Comparison of ENCODE assay signal across 32 cellular contexts in genomic region chr11:134376150-134376921, GRCh38. TPM values are rescaled to one million over a fixed set of nuclear protein-coding genes. Genes with fewer than 3 reads are reported as not detected.
"Had no signal": no experiment of that assay in that cellular context is flagged by ENCODE, and none has a peak within 500 bp of the region (broad histone marks: within the 10 kb centered on the region; RNA-seq: fewer than 3 reads in every experiment).

No MANE protein-coding gene starts in this region.

- FAIRE-seq: keratinocyte had no signal

- ATAC-seq: esophagus mucosa, left colon, natural killer cell, right cardiac atrium had no signal

- H3K4me1 Mint-ChIP-seq: activated CD4-positive, alpha-beta T cell treated with anti-CD3 and anti-CD28 coated beads, Interleukin-2, amount 10 ng/mL, durations not matched to agents 24 days and 14 days; activated naive CD8-positive, alpha-beta T cell treated with anti-CD3 and anti-CD28 coated beads for 36 hours; neural progenitor cell had no signal

- H3K9me3 ChIP-seq: adrenal gland, ascending aorta, uterus had no signal

- H3K9me3 Mint-ChIP-seq: activated CD4-positive, alpha-beta memory T cell treated with anti-CD3 and anti-CD28 coated beads for 36 hours; activated CD4-positive, alpha-beta T cell treated with anti-CD3 and anti-CD28 coated beads, Interleukin-2, amount 10 ng/mL, durations not matched to agents 24 days and 14 days; activated naive CD4-positive, alpha-beta T cell treated with anti-CD3 and anti-CD28 coated beads for 36 hours; activated naive CD8-positive, alpha-beta T cell treated with anti-CD3 and anti-CD28 coated beads for 36 hours; activated T-helper 1 cell treated with anti-CD3 and anti-CD28 coated beads, Interleukin-12 subunit alpha, Interleukin-12 subunit beta, Interleukin-2, Interleukin-4 antibody, amounts not matched to agents 30 ng/mL and 10 ng/mL and 1 ng/mL, durations not matched to agents 14 hours and 24 hours and 36 hours; brain; dendritic cell treated with granulocyte-macrophage colony-stimulating factor and Interleukin-4, amounts not matched to agents 40 ng/mL and 50 ng/mL, for 4 days; endodermal cell; natural killer cell; neural progenitor cell; T-helper 1 cell treated with Interleukin-12 subunit alpha and Interleukin-12 subunit beta and Interleukin-4 antibody, amounts not matched to agents 30 μg/mL and 1 μg/mL, for 36 hours had no signal

- H3K27ac Mint-ChIP-seq: activated CD4-positive, alpha-beta memory T cell treated with anti-CD3 and anti-CD28 coated beads for 36 hours; activated CD4-positive, alpha-beta T cell treated with anti-CD3 and anti-CD28 coated beads, Interleukin-2, amount 10 ng/mL, durations not matched to agents 24 days and 14 days; activated naive CD4-positive, alpha-beta T cell treated with anti-CD3 and anti-CD28 coated beads for 36 hours; activated naive CD8-positive, alpha-beta T cell treated with anti-CD3 and anti-CD28 coated beads for 36 hours; activated T-helper 1 cell treated with anti-CD3 and anti-CD28 coated beads, Interleukin-12 subunit alpha, Interleukin-12 subunit beta, Interleukin-2, Interleukin-4 antibody, amounts not matched to agents 30 ng/mL and 10 ng/mL and 1 ng/mL, durations not matched to agents 14 hours and 24 hours and 36 hours; dendritic cell treated with granulocyte-macrophage colony-stimulating factor and Interleukin-4, amounts not matched to agents 40 ng/mL and 50 ng/mL, for 4 days; endodermal cell; natural killer cell; neural progenitor cell; T-helper 1 cell treated with Interleukin-12 subunit alpha and Interleukin-12 subunit beta and Interleukin-4 antibody, amounts not matched to agents 30 μg/mL and 1 μg/mL, for 36 hours had no signal

- H3K27ac ChIP-seq: adrenal gland, ascending aorta, cardiac muscle cell, neural progenitor cell, uterus, WERI-Rb-1 had no signal

- H3K4me2 ChIP-seq: neural progenitor cell had no signal

- H3K4me1 ChIP-seq: adrenal gland, ascending aorta, neural progenitor cell, uterus had no signal

- H3K36me3 Mint-ChIP-seq: activated CD4-positive, alpha-beta memory T cell treated with anti-CD3 and anti-CD28 coated beads for 36 hours; activated naive CD8-positive, alpha-beta T cell treated with anti-CD3 and anti-CD28 coated beads for 36 hours; natural killer cell had no signal

- H3K4me3 ChIP-seq: adrenal gland, ascending aorta, cardiac muscle cell, neural progenitor cell, uterus had no signal

- H3K27me3 Mint-ChIP-seq: activated CD4-positive, alpha-beta memory T cell treated with anti-CD3 and anti-CD28 coated beads for 36 hours; activated CD4-positive, alpha-beta T cell treated with anti-CD3 and anti-CD28 coated beads, Interleukin-2, amount 10 ng/mL, durations not matched to agents 24 days and 14 days; activated naive CD8-positive, alpha-beta T cell treated with anti-CD3 and anti-CD28 coated beads for 36 hours; brain; dendritic cell treated with granulocyte-macrophage colony-stimulating factor and Interleukin-4, amounts not matched to agents 40 ng/mL and 50 ng/mL, for 4 days had no signal

- DNase-seq: activated CD4-positive, alpha-beta memory T cell treated with anti-CD3 and anti-CD28 coated beads for 36 hours; activated CD4-positive, alpha-beta T cell treated with anti-CD3 and anti-CD28 coated beads, Interleukin-2, amount 10 ng/mL, durations not matched to agents 24 days and 14 days; activated CD4-positive, CD25-positive, alpha-beta regulatory T cell treated with anti-CD3 and anti-CD28 coated beads, Interleukin-2, amount 50 U/mL, for 72 hours; activated CD8-positive, alpha-beta memory T cell treated with anti-CD3 and anti-CD28 coated beads, Interleukin-2, amount 50 U/mL, for 4 hours; activated effector memory CD4-positive, alpha-beta T cell treated with anti-CD3 and anti-CD28 coated beads, Interleukin-2, amount 50 U/mL, for 16 hours; activated naive CD4-positive, alpha-beta T cell treated with anti-CD3 and anti-CD28 coated beads for 36 hours; activated naive CD8-positive, alpha-beta T cell treated with anti-CD3 and anti-CD28 coated beads for 36 hours; activated T-cell treated with anti-CD3 and anti-CD28 coated beads, Interleukin-2, amount 50 U/mL, for 1 hour; adrenal gland; endodermal cell; foreskin fibroblast; left colon; mesenchymal stem cell; natural killer cell; occipital lobe; stimulated activated CD4-positive, alpha-beta T cell treated with anti-CD3 and anti-CD28 coated beads, Interleukin-2, amount 100 ng/mL, for 48 hours; stimulated activated naive CD4-positive, alpha-beta T cell treated with Interleukin-2 at 50 U/mL for 16 hours; T1000; trophoblast cell; uterus; WERI-Rb-1 had no signal

- H3K27me3 ChIP-seq: adrenal gland, ascending aorta, cardiac muscle cell, neural progenitor cell, uterus had no signal

- H2AFZ ChIP-seq: neural progenitor cell had no signal

- H3K36me3 ChIP-seq: adrenal gland, ascending aorta, cardiac muscle cell, neural progenitor cell, uterus had no signal

- H3K4me3 Mint-ChIP-seq: activated CD4-positive, alpha-beta memory T cell treated with anti-CD3 and anti-CD28 coated beads for 36 hours; activated CD4-positive, alpha-beta T cell treated with anti-CD3 and anti-CD28 coated beads, Interleukin-2, amount 10 ng/mL, durations not matched to agents 24 days and 14 days; activated naive CD4-positive, alpha-beta T cell treated with anti-CD3 and anti-CD28 coated beads for 36 hours; activated naive CD8-positive, alpha-beta T cell treated with anti-CD3 and anti-CD28 coated beads for 36 hours; activated T-helper 1 cell treated with anti-CD3 and anti-CD28 coated beads, Interleukin-12 subunit alpha, Interleukin-12 subunit beta, Interleukin-2, Interleukin-4 antibody, amounts not matched to agents 30 ng/mL and 10 ng/mL and 1 ng/mL, durations not matched to agents 14 hours and 24 hours and 36 hours; brain; dendritic cell treated with granulocyte-macrophage colony-stimulating factor and Interleukin-4, amounts not matched to agents 40 ng/mL and 50 ng/mL, for 4 days; endodermal cell; natural killer cell; neural progenitor cell; T-helper 1 cell treated with Interleukin-12 subunit alpha and Interleukin-12 subunit beta and Interleukin-4 antibody, amounts not matched to agents 30 μg/mL and 1 μg/mL, for 36 hours had no signal

RNA-seq across cellular contexts. Expression of gene B3GAT1, which starts 35.7 kb away (rescaled TPM):
- total RNA-seq: glomerular endothelial cell had no signal
- polyA plus RNA-seq: cardiac muscle cell had no signal
